29 cellular contexts compared by ENCODE assay signal in genomic region chr10:49044293-49045217, GRCh38.
"Had no signal": no experiment of that assay in that cellular context is flagged by ENCODE, and none has a peak within 500 bp of the region (broad histone marks: within the 10 kb centered on the region; RNA-seq: fewer than 3 reads in every experiment).

No MANE protein-coding gene starts in this region.

- H3K27me3 ChIP-seq: ascending aorta, breast epithelium, cardiac muscle cell, colonic mucosa, esophagus squamous epithelium had no signal

- H3K4me3 Mint-ChIP-seq: activated B cell treated with CpG ODN at 0.5 μM for 24 hours; activated naive CD4-positive, alpha-beta T cell treated with anti-CD3 and anti-CD28 coated beads, Interleukin-2, amount 10 ng/mL, durations not matched to agents 7 days and 5 days; activated naive CD8-positive, alpha-beta T cell treated with anti-CD3 and anti-CD28 coated beads, Interleukin-2, amount 10 ng/mL, durations not matched to agents 7 days and 5 days; activated T-cell treated with anti-CD3 and anti-CD28 coated beads, Interleukin-2, amount 50 U/mL, for 24 hours; brain; T-helper 17 cell; T-helper 2 cell treated with Interferon-gamma antibody and Interleukin-4, amounts not matched to agents 5 μg/mL and 100 μg/mL, for 36 hours had no signal

- H3K36me3 ChIP-seq: breast epithelium, cardiac muscle cell, colonic mucosa, esophagus squamous epithelium, WERI-Rb-1 had no signal

- H3K9me3 ChIP-seq: ascending aorta, breast epithelium, colonic mucosa, esophagus squamous epithelium had no signal

- H3K27ac ChIP-seq: ascending aorta, breast epithelium, cardiac muscle cell, colonic mucosa, epithelial cell of prostate, esophagus squamous epithelium, WERI-Rb-1 had no signal

- H3K27ac Mint-ChIP-seq: activated B cell treated with CpG ODN at 0.5 μM for 24 hours; activated naive CD4-positive, alpha-beta T cell treated with anti-CD3 and anti-CD28 coated beads, Interleukin-2, amount 10 ng/mL, durations not matched to agents 7 days and 5 days; activated naive CD4-positive, alpha-beta T cell treated with anti-CD3 and anti-CD28 coated beads, Interleukin-2, amount 50 U/mL, for 72 hours; activated naive CD8-positive, alpha-beta T cell treated with anti-CD3 and anti-CD28 coated beads, Interleukin-2, amount 10 ng/mL, durations not matched to agents 7 days and 5 days; activated T-cell treated with anti-CD3 and anti-CD28 coated beads, Interleukin-2, amount 50 U/mL, for 24 hours; brain; T-helper 17 cell; T-helper 2 cell treated with Interferon-gamma antibody and Interleukin-4, amounts not matched to agents 5 μg/mL and 100 μg/mL, for 36 hours had no signal

- DNase-seq: activated B cell treated with CpG ODN at 0.5 μM for 24 hours; activated CD4-positive, alpha-beta T cell treated with anti-CD3 and anti-CD28 coated beads for 48 hours; activated CD4-positive, alpha-beta T cell treated with anti-CD3 and anti-CD28 coated beads, Interleukin-2, amount 50 U/mL, for 1 hour; activated CD4-positive, alpha-beta T cell treated with anti-CD3 and anti-CD28 coated beads, Interleukin-2, amount 50 U/mL, for 48 hours; activated CD8-positive, alpha-beta memory T cell treated with anti-CD3 and anti-CD28 coated beads, Interleukin-2, amount 50 U/mL, for 48 hours; activated gamma-delta T cell; activated naive CD4-positive, alpha-beta T cell; activated naive CD4-positive, alpha-beta T cell treated with anti-CD3 and anti-CD28 coated beads, Interleukin-2, amount 10 ng/mL, durations not matched to agents 7 days and 5 days; activated naive CD8-positive, alpha-beta T cell treated with anti-CD3 and anti-CD28 coated beads, Interleukin-2, amount 10 ng/mL, durations not matched to agents 7 days and 5 days; activated T-cell treated with anti-CD3 and anti-CD28 coated beads for 4 hours; activated T-cell treated with anti-CD3 and anti-CD28 coated beads, Interleukin-2, amount 50 U/mL, for 24 hours; central memory CD4-positive, alpha-beta T cell; cerebellar nuclear complex; colonic mucosa; effector CD8-positive, alpha-beta T cell; esophagus squamous epithelium; head of caudate nucleus; T-helper 1 cell; T-helper 17 cell; T1000; WERI-Rb-1 had no signal

- ATAC-seq: activated CD4-positive, CD25-positive, alpha-beta regulatory T cell treated with anti-CD3 and anti-CD28 coated beads, Interleukin-2, amount 50 U/mL, for 24 hours; activated naive CD4-positive, alpha-beta T cell treated with anti-CD3 and anti-CD28 coated beads, Interleukin-2, amount 50 U/mL, for 72 hours; T-helper 17 cell had no signal

- H3K4me1 Mint-ChIP-seq: activated B cell treated with CpG ODN at 0.5 μM for 24 hours; activated naive CD4-positive, alpha-beta T cell treated with anti-CD3 and anti-CD28 coated beads, Interleukin-2, amount 10 ng/mL, durations not matched to agents 7 days and 5 days; activated naive CD8-positive, alpha-beta T cell treated with anti-CD3 and anti-CD28 coated beads, Interleukin-2, amount 10 ng/mL, durations not matched to agents 7 days and 5 days; brain; T-helper 17 cell had no signal

- H3K9me3 Mint-ChIP-seq: activated B cell treated with CpG ODN at 0.5 μM for 24 hours; activated naive CD4-positive, alpha-beta T cell treated with anti-CD3 and anti-CD28 coated beads, Interleukin-2, amount 10 ng/mL, durations not matched to agents 7 days and 5 days; activated naive CD4-positive, alpha-beta T cell treated with anti-CD3 and anti-CD28 coated beads, Interleukin-2, amount 50 U/mL, for 72 hours; activated naive CD8-positive, alpha-beta T cell treated with anti-CD3 and anti-CD28 coated beads, Interleukin-2, amount 10 ng/mL, durations not matched to agents 7 days and 5 days; activated T-cell treated with anti-CD3 and anti-CD28 coated beads, Interleukin-2, amount 50 U/mL, for 24 hours; brain; T-helper 2 cell treated with Interferon-gamma antibody and Interleukin-4, amounts not matched to agents 5 μg/mL and 100 μg/mL, for 36 hours had no signal

- H3K4me3 ChIP-seq: ascending aorta, breast epithelium, cardiac muscle cell, colonic mucosa, esophagus squamous epithelium had no signal

- H3K4me1 ChIP-seq: ascending aorta, breast epithelium, colonic mucosa, esophagus squamous epithelium had no signal

- H3K36me3 Mint-ChIP-seq: activated naive CD4-positive, alpha-beta T cell treated with anti-CD3 and anti-CD28 coated beads, Interleukin-2, amount 10 ng/mL, durations not matched to agents 7 days and 5 days; activated naive CD4-positive, alpha-beta T cell treated with anti-CD3 and anti-CD28 coated beads, Interleukin-2, amount 50 U/mL, for 72 hours; activated naive CD8-positive, alpha-beta T cell treated with anti-CD3 and anti-CD28 coated beads, Interleukin-2, amount 10 ng/mL, durations not matched to agents 7 days and 5 days had no signal
